Comparison of ENCODE assay signal across 18 cellular contexts in the genomic region with DNA sequence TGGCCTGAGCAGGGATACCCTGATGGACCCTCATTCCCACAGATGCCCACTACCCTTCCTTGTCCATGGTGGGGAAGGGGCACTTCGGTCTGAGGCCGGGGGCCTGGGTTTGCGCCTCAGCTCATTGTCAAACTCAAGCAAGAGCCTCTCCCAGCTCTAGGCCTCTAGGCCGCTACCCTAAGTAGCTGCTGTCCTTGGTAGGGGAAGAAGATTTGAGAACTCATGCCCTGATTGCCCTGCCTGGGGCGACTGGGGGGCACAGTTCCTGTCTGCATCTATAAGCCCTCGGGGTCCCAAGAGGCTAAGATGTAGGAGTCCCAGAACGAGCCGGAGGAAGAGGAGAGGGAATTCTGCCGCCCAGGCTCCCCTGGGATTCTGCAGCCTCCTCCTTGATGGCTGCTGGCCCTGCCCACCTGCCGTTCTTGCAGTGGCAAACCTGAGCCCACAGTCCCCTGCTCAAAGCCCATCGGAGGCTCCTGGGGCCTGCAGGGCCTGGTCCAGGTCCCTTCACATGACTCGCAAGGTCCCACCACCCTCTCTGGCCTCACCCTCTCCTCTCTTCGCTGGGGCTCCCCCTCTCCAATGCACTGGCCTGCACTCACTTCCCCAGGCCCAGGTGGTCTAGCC.
"Had no signal": no experiment of that assay in that cellular context is flagged by ENCODE, and none has a peak within 500 bp of the region (broad histone marks: within the 10 kb centered on the region; RNA-seq: fewer than 3 reads in every experiment).

No MANE protein-coding gene starts in this region.

- H3K27me3 ChIP-seq: foreskin keratinocyte, hepatocyte, ovary had no signal

- H3K36me3 Mint-ChIP-seq: natural killer cell treated with Interleukin-12 subunit alpha and Interleukin-12 subunit beta and Interleukin-15 and Interleukin-18, amount 100 ng/mL, for 72 hours had no signal

- H3K79me2 ChIP-seq: hepatocyte had no signal

- H3K9me3 ChIP-seq: neutrophil, ovary had no signal

- H2AFZ ChIP-seq: hepatocyte had no signal

- H3K27ac Mint-ChIP-seq: natural killer cell treated with Interleukin-12 subunit alpha and Interleukin-12 subunit beta and Interleukin-15 and Interleukin-18, amount 100 ng/mL, for 72 hours had no signal

- H3K36me3 ChIP-seq: neutrophil, ovary had no signal

- H3K4me3 ChIP-seq: hepatocyte, lung, ovary had no signal

- DNase-seq: erythroblast; foreskin keratinocyte; head of caudate nucleus; left colon; left ventricle myocardium superior; mesenchymal stem cell; midbrain; ovary; small intestine; stimulated activated CD4-positive, alpha-beta T cell treated with anti-CD3 and anti-CD28 coated beads, Interleukin-12 subunit alpha, Interleukin-12 subunit beta, amount 100 ng/mL, for 4 hours; stimulated activated CD4-positive, alpha-beta T cell treated with anti-CD3 and anti-CD28 coated beads, Interleukin-2, amount 100 ng/mL, for 48 hours; stimulated activated naive CD4-positive, alpha-beta T cell treated with Interleukin-2 at 50 U/mL for 16 hours; trophoblast cell had no signal

- H3K9me3 Mint-ChIP-seq: natural killer cell treated with Interleukin-12 subunit alpha and Interleukin-12 subunit beta and Interleukin-15 and Interleukin-18, amount 100 ng/mL, for 72 hours had no signal

- H3K4me2 ChIP-seq: hepatocyte had no signal

- ATAC-seq: foreskin keratinocyte; left colon; left ventricle myocardium superior; natural killer cell treated with Interleukin-12 subunit alpha and Interleukin-12 subunit beta and Interleukin-15 and Interleukin-18, amount 100 ng/mL, for 72 hours; right cardiac atrium had no signal

- H3K4me3 Mint-ChIP-seq: natural killer cell treated with Interleukin-12 subunit alpha and Interleukin-12 subunit beta and Interleukin-15 and Interleukin-18, amount 100 ng/mL, for 72 hours had no signal

- H3K27ac ChIP-seq: foreskin keratinocyte, hepatocyte, neutrophil, ovary had no signal
